ENCODE assay signal across 1 cellular context in the genomic region with DNA sequence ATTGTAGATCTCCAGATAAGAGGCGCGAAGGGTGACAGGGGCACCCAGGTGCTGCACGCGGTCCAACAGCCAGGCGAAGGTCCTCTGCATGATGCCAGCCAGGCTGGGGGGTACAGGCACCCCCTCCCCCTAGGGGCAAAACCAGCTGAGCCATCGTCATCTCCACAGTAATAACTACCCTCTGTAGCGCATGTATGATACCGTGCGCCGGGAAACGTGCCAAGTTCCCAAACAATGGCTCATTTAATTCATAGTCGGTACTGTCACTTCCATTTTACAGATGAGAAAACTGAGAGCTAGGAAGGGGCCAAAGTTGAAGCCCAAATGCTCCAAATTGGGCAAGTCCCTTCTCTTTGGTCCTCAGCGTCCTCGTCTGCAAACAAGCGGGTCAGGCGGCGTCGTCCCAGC.
TF ChIP-seq lines count a peak whose summit lies in the region.

No MANE protein-coding gene starts in this region.

TF ChIP-seq in endothelial cell of umbilical vein, 7 proteins besides CTCF, POLR2A, EP300 and RAD21:
- TF ChIP-seq JUN (IDR thresholded peaks at IDR 0.05; ENCODE audit: borderline replicate concordance, insufficient read depth, insufficient read length, low read depth) (no peak), GATA2 (IDR thresholded peaks at IDR 0.05; ENCODE audit: insufficient read depth, insufficient read length, low read depth, low read length) (no peak), MYC (IDR thresholded peaks at IDR 0.05; ENCODE audit: low read depth, low read length) (no peak), FOS (IDR thresholded peaks at IDR 0.05; ENCODE audit: borderline replicate concordance, insufficient read depth, low read length) (no peak), POLR2AphosphoS5 (IDR thresholded peaks at IDR 0.05; ENCODE audit: insufficient read depth, low read depth, low read length) (no peak)
- TF ChIP-seq, protein P1, sequence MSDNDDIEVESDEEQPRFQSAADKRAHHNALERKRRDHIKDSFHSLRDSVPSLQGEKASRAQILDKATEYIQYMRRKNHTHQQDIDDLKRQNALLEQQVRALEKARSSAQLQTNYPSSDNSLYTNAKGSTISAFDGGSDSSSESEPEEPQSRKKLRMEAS (IDR thresholded peaks at IDR 0.05; ENCODE audit: insufficient read depth, insufficient read length), result no peak
